ENCODE assay signal across 8 cellular contexts in genomic region chr16:3234543-3235541, GRCh38. TPM values are rescaled to one million over a fixed set of nuclear protein-coding genes. Genes with fewer than 3 reads are reported as not detected.
DNase-seq lines count a peak whose midpoint lies in the region; ATAC-seq and TF ChIP-seq lines count a peak whose summit lies in the region.

Gene ZNF200 (minus strand): TSS chr16:3235158. CDS start chr16:3233755, 1,403 bp downstream.

- H3K36me3 ChIP-seq in heart left ventricle, result peaks cover 8 to 37% (median 33%) of the 10 kb centered on the region in 9 donors

- H3K27ac Mint-ChIP-seq in T-cell (peak within 1 kb of the TSS; percentile 97 to 99), type B pancreatic cell (peak within 1 kb of the TSS; percentile 94)

- DNase-seq in GM13976 (ENCODE audit: low spot score) (peak; percentile 99), NCI-H146 (lab: John Stamatoyannopoulos, UW) (peak; percentile 96), T-cell (peak; percentile 85 to 96 (median 92)), heart left ventricle (peak; percentile 97 to 99 (median 98)), pons (ENCODE audit: low spot score) (peak; percentile 93), type B pancreatic cell (ENCODE audit: extremely low spot score, unreplicated experiment) (peak; percentile 94)

- in situ Hi-C loops in GM13976 (cut with MboI; ENCODE audit: low sequenced_read_pairs, unreplicated experiment), result no loop called here

- H3K9me3 ChIP-seq in heart left ventricle, result peaks cover 0 to 38% (median 10%) of the 10 kb centered on the region in 12 donors

- POLR2A ChIA-PET in T-cell (lab: Charles Lee), result interaction anchor here in 1 of 2 donors (0.5 kb wide), 1 partner anchor 76 kb away, joined by 8 read pairs; no protein-coding TSS in a partner anchor

- H3K4me3 ChIP-seq in heart left ventricle, result peak within 1 kb of the TSS; percentile 79 to 99 (median 90)

- H3K4me1 ChIP-seq in heart left ventricle, result peaks cover 0 to 18% (median 13%) of the 10 kb centered on the region in 12 donors

- peaks cover 40% of the 10 kb centered on the region for H3K36me3 Mint-ChIP-seq in T-cell
- peaks cover 33% of the 10 kb centered on the region for H3K36me3 Mint-ChIP-seq in type B pancreatic cell

- TF ChIP-seq POLR2A in heart left ventricle (IDR thresholded peaks at IDR 0.05), result peak in 1 of 2 donors; percentile 75

- WGBS in adipose tissue, 3 donors, result 0 to 1% (median 1%) methylated on average over 67 to 72 of the region's 74 CpGs
- WGBS in heart left ventricle, 4 donors, result 0 to 1% (median 1%) methylated on average over 19 to 74 of the region's 74 CpGs

- H3K9me3 Mint-ChIP-seq in T-cell, result peaks cover 0 to 16% (median 7%) of the 10 kb centered on the region in 3 donors
- H3K9me3 Mint-ChIP-seq in type B pancreatic cell, result peaks cover 11% of the 10 kb centered on the region

- intact Hi-C loops in heart left ventricle (cut with DNase I), result loop anchor here in 3 of 10 donors (1.0 to 10.0 kb wide), 4 partner anchors 28 to 50 kb away; partner anchors contain the start of gene ZNF263 (in 2 of the 3)

- TF ChIP-seq CTCF in GM13976 (IDR thresholded peaks at IDR 0.05; ENCODE audit: borderline replicate concordance, control extremely low read depth, extremely low read depth, insufficient read depth, missing control alignments) (no peak), heart left ventricle (IDR thresholded peaks at IDR 0.05) (no peak), type B pancreatic cell (conservative IDR thresholded peaks at IDR 0.05) (no peak)

- H3K4me3 Mint-ChIP-seq in T-cell (peak within 1 kb of the TSS; percentile 92 to 95 (median 94)), type B pancreatic cell (peak within 1 kb of the TSS; percentile 98)

- ATAC-seq in HG02852 (IDR thresholded peaks at IDR 0.05; ENCODE audit: unreplicated experiment) (peak; percentile 93), T-cell (replicated peaks in 1 of 4) (peak; percentile 92 to 95 (median 94)), heart left ventricle (peak; percentile 99)

- H3K27me3 Mint-ChIP-seq in T-cell (peaks cover 0 to 1% of the 10 kb centered on the region in 2 donors), type B pancreatic cell (no peaks in the 10 kb centered on the region)

- H3K27ac ChIP-seq in adipose tissue (ENCODE audit: low read depth, low read length), result peak within 1 kb of the TSS; percentile 85
- peak within 1 kb of the TSS; percentile 88 to 100 (median 98) for H3K27ac ChIP-seq in heart left ventricle

- H3K4me1 Mint-ChIP-seq in T-cell (peaks cover 29 to 42% (median 31%) of the 10 kb centered on the region in 3 donors), type B pancreatic cell (ENCODE audit: unreplicated experiment) (no peaks in the 10 kb centered on the region)

- no peaks in the 10 kb centered on the region for H3K27me3 ChIP-seq in heart left ventricle

- CTCF ChIA-PET in T-cell (lab: Charles Lee), result no interaction called here

RNA-seq across cellular contexts. Expression of gene ZNF200, which starts in this region (rescaled TPM):
- total RNA-seq in T-cell, result 10 to 100 TPM in 3 of 5 donors, 1 to 10 TPM in 2; 7.6 to 21.3 (median 20.1) TPM
- polyA plus RNA-seq in adipose tissue, result 1 to 10 TPM; 1.9 to 4.8 (median 3.2) TPM
- total RNA-seq in heart left ventricle, result 1 to 10 TPM; 4.8 to 8.7 (median 6.5) TPM
- 1 to 10 TPM; 2.7 to 4.7 TPM for polyA plus RNA-seq in heart left ventricle
- 10.5 and 12.4 TPM in 2 replicates for total RNA-seq in type B pancreatic cell (ENCODE audit: low replicate concordance)

Comparison
In these comparisons a context has a peak if more than half of its experiments do, and no peak if none do; other contexts are left out.
1. Peak in every context shown above with its lines: DNase-seq, ATAC-seq, H3K4me3 ChIP-seq and H3K27ac ChIP-seq.